ENCODE assay signal across 23 cellular contexts in genomic region chr12:93618891-93619410, GRCh38.
"Had no signal": no experiment of that assay in that cellular context is flagged by ENCODE, and none has a peak within 500 bp of the region (broad histone marks: within the 10 kb centered on the region; RNA-seq: fewer than 3 reads in every experiment).

No MANE protein-coding gene starts in this region.

- H3K4me3 ChIP-seq: SJSA1, SK-N-MC had no signal

- H3K36me3 ChIP-seq: SJSA1 had no signal

- FAIRE-seq: HTR-8/SVneo, RCC 7860 had no signal

- H3K27me3 ChIP-seq: SJSA1 had no signal

- H3K27ac ChIP-seq: HL-60, SJSA1, SK-N-MC had no signal

- DNase-seq: KBM-7, NCI-H1092, NCI-H1105 treated with DMSO at 0.1 percent for 48 hours, NCI-H1417 treated with DMSO at 0.1 percent for 48 hours, NCI-H146, NCI-H1694 treated with DMSO at 0.1 percent for 48 hours, NCI-H1930, NCI-H2081 treated with DMSO at 0.1 percent for 48 hours, NCI-H2171, NCI-H226, NCI-H446, NCI-H510A, NCI-H524 treated with DMSO at 0.1 percent for 48 hours, NCI-H69, NCI-H774, Right ventricle myocardium superior, RPMI8226, SIG-M5 had no signal
